In genomic region chrX:11287505-11287904, GRCh38 we compare ENCODE assay signal across 29 cellular contexts. TPM values are rescaled to one million over a fixed set of nuclear protein-coding genes. Genes with fewer than 3 reads are reported as not detected.
A peak's percentile ranks its signal among the peaks of the same experiment; 100 is the strongest.
DNase-seq lines count a peak whose midpoint lies in the region; ATAC-seq and TF ChIP-seq lines count a peak whose summit lies in the region.
"Had no signal": no experiment of that assay in that cellular context is flagged by ENCODE, and none has a peak within 500 bp of the region (broad histone marks: within the 10 kb centered on the region; RNA-seq: fewer than 3 reads in every experiment).

No MANE protein-coding gene starts in this region.

- H3K79me2 ChIP-seq in MM.1S (ENCODE audit: low read length), result peaks cover 41% of the 10 kb centered on the region; the same call in 1 of the 2 replicates

- no peaks in the 10 kb centered on the region for H3K9me2 ChIP-seq in MM.1S (replicated peaks; ENCODE audit: insufficient read depth, low read length)
- H3K9me2 ChIP-seq: SK-N-SH had no signal

- DNase-seq in AG09319 (ENCODE audit: extremely low read depth, low read depth) (no peak), HCEC 1CT (peak; percentile 6), amniotic epithelial cell (ENCODE audit: low read depth) (peak; percentile 50), fibroblast of the aortic adventitia (ENCODE audit: low read depth) (peak; percentile 56), NOMO-1 treated with DMSO at 0.1 percent for 48 hours (lab: John Stamatoyannopoulos, UW; ENCODE audit: unreplicated experiment) (no peak), MM.1S (no peak)
- DNase-seq: activated CD4-positive, alpha-beta T cell treated with anti-CD3 and anti-CD28 coated beads for 36 hours; activated effector memory CD4-positive, alpha-beta T cell treated with Interleukin-2 at 50 U/mL for 16 hours; activated naive CD8-positive, alpha-beta T cell treated with anti-CD3 and anti-CD28 coated beads, Interleukin-2, amount 10 ng/mL, durations not matched to agents 7 days and 5 days; activated T-cell treated with anti-CD3 and anti-CD28 coated beads for 4 hours; cerebellar nuclear complex; dorsolateral prefrontal cortex; foreskin melanocyte; heart right ventricle; HFFc6; left colon; NCI-H1092 treated with DMSO at 0.1 percent for 48 hours; NCI-H2029 treated with DMSO at 0.1 percent for 48 hours; NCI-H345; NCI-H748 treated with DMSO at 0.1 percent for 48 hours; pancreas; SK-N-SH; stimulated activated CD4-positive, alpha-beta T cell treated with anti-CD3 and anti-CD28 coated beads, Interleukin-12 subunit alpha, Interleukin-12 subunit beta, amount 100 ng/mL, for 4 hours; stimulated activated CD4-positive, alpha-beta T cell treated with anti-CD3 and anti-CD28 coated beads, Interleukin-4, amount 100 ng/mL, for 1 hour had no signal

- H3K4me3 ChIP-seq in fibroblast of the aortic adventitia (ENCODE audit: low read depth, low read length) (no peak overlapping the region), MM.1S (ENCODE audit: low read length) (no peak overlapping the region)
- H3K4me3 ChIP-seq: dorsolateral prefrontal cortex, GM23338, heart right ventricle, pancreas had no signal

- H3K9me3 ChIP-seq in MM.1S (replicated peaks; ENCODE audit: insufficient read depth, low read length), result no peaks in the 10 kb centered on the region
- H3K9me3 ChIP-seq: heart right ventricle, pancreas, SK-N-SH had no signal

- ATAC-seq in HG03139 (IDR thresholded peaks at IDR 0.05; ENCODE audit: unreplicated experiment) (no peak), HG03280 (IDR thresholded peaks at IDR 0.05; ENCODE audit: unreplicated experiment) (no peak)
- ATAC-seq: activated CD4-positive, alpha-beta T cell treated with anti-CD3 and anti-CD28 coated beads for 36 hours; GM23338; left colon; pancreas; right cardiac atrium had no signal

- H4K20me1 ChIP-seq in MM.1S (ENCODE audit: insufficient read depth, low read length), result no peaks in the 10 kb centered on the region

- H3K4me2 ChIP-seq in MM.1S (ENCODE audit: low read depth, low read length), result no peak overlapping the region
- H3K4me2 ChIP-seq: GM23338, SK-N-SH had no signal

- H2AFZ ChIP-seq in MM.1S (ENCODE audit: low read length), result no peak overlapping the region
- H2AFZ ChIP-seq: GM23338 had no signal

- H3K4me1 ChIP-seq in MM.1S (ENCODE audit: low read length), result peaks cover 11% of the 10 kb centered on the region
- H3K4me1 ChIP-seq: heart right ventricle, pancreas had no signal

- H3K9ac ChIP-seq in MM.1S (ENCODE audit: low read length), result no peak overlapping the region
- H3K9ac ChIP-seq: SK-N-SH had no signal

- H3K36me3 ChIP-seq in MM.1S (replicated peaks; ENCODE audit: insufficient read depth, low read length), result no peaks in the 10 kb centered on the region
- H3K36me3 ChIP-seq: heart right ventricle, pancreas had no signal

- peaks cover 7% of the 10 kb centered on the region; the same call in 1 of the 2 replicates for H3F3A ChIP-seq in MM.1S (ENCODE audit: insufficient read depth, low read length)

- TF ChIP-seq CTCF in AG09319 (IDR thresholded peaks at IDR 0.05; ENCODE audit: low read depth, low read length) (peak; percentile 5), fibroblast of the aortic adventitia (IDR thresholded peaks at IDR 0.05; ENCODE audit: insufficient read depth, low read length) (no peak), MM.1S (IDR thresholded peaks at IDR 0.05; ENCODE audit: low read length) (no peak)

- H3K27ac ChIP-seq in MM.1S (ENCODE audit: low read length), result no peak overlapping the region
- H3K27ac ChIP-seq: dorsolateral prefrontal cortex, heart right ventricle, pancreas had no signal

- H3K27me3 ChIP-seq in MM.1S (replicated peaks; ENCODE audit: insufficient read depth, low read length), result no peaks in the 10 kb centered on the region
- H3K27me3 ChIP-seq: heart right ventricle had no signal

RNA-seq across cellular contexts. Expression of gene AMELX, which starts 5.7 kb away (rescaled TPM):
- total RNA-seq in fibroblast of the aortic adventitia (ENCODE audit: low replicate concordance), result not detected in 2 replicates
- total RNA-seq: activated CD4-positive, alpha-beta T cell treated with anti-CD3 and anti-CD28 coated beads for 36 hours; activated naive CD8-positive, alpha-beta T cell treated with anti-CD3 and anti-CD28 coated beads, Interleukin-2, amount 10 ng/mL, durations not matched to agents 7 days and 5 days; dorsolateral prefrontal cortex; GM23338; heart right ventricle; HFFc6; left colon; pancreas; right cardiac atrium; subcutaneous adipose tissue had no signal

Comparison
In these comparisons a context has a peak if more than half of its experiments do, and no peak if none do; other contexts are left out.
1. DNase-seq: peak in HCEC 1CT (single experiment), amniotic epithelial cell (single experiment) and fibroblast of the aortic adventitia (single experiment); none in AG09319 (single experiment), NOMO-1 treated with DMSO at 0.1 percent for 48 hours (single experiment) and MM.1S (single experiment).